8 cellular contexts compared by ENCODE assay signal in the genomic region with DNA sequence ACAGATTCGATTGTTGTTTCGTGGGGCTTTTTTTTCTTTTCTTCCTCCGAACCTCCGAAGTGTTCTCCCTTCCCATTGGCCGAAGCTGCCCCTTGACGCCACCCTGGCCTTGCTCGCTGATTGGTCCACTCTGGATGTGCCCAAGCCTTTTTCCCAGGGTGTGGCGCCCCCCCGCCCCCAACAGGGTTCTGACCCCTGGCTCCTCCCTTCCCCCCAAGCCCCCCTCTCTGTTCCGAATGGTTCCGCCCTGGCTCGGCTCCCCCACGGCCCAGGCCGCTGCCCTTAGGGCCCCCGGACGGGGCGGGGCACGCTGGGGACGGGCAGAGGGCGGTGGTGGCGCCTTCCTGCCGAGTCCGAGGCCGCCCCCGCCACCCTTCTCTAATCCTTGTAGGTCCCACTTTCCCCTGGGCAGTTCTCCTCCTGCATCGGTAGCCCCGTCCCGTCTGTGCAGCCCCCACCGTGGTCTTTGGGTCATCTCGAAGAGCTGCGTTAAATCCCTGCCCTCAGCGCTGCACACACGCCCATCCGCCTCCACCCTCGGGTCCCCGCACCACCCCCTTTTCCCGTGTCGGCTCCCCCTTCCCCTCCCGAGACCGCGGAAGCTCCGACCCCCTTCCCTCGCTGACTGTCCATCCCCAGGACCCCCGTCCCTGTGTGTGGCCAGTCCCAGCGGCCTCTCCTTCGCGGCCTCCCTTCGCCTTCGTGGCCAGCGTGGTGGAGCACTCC. TPM values are rescaled to one million over a fixed set of nuclear protein-coding genes. Genes with fewer than 3 reads are reported as not detected.
A peak's percentile ranks its signal among the peaks of the same experiment; 100 is the strongest.
DNase-seq lines count a peak whose midpoint lies in the region; ATAC-seq and TF ChIP-seq lines count a peak whose summit lies in the region.

No MANE protein-coding gene starts in this region.

- intact Hi-C loops in Right ventricle myocardium inferior (cut with DNase I), result loop anchor here (1.0 kb wide), 1 partner anchor 51 kb away; the partner anchor contains the start of gene BCORL1

- no peak for TF ChIP-seq CTCF in omental fat pad (IDR thresholded peaks at IDR 0.05)
- TF ChIP-seq CTCF in type B pancreatic cell (conservative IDR thresholded peaks at IDR 0.05), result no peak

- H3K4me1 Mint-ChIP-seq in activated naive CD8-positive, alpha-beta T cell treated with anti-CD3 and anti-CD28 coated beads, Interleukin-2, amount 10 ng/mL, durations not matched to agents 7 days and 5 days, result peaks cover 2% of the 10 kb centered on the region
- H3K4me1 Mint-ChIP-seq in type B pancreatic cell (ENCODE audit: unreplicated experiment), result no peaks in the 10 kb centered on the region

- ATAC-seq in GM21528 (IDR thresholded peaks at IDR 0.05; ENCODE audit: low FRiP score, unreplicated experiment) (peak; percentile 59), Right ventricle myocardium inferior (peak; percentile 96), omental fat pad (ENCODE audit: low FRiP score) (peak; percentile 83)
- peak; percentile 65 for ATAC-seq in activated naive CD8-positive, alpha-beta T cell treated with anti-CD3 and anti-CD28 coated beads, Interleukin-2, amount 10 ng/mL, durations not matched to agents 7 days and 5 days (ENCODE audit: low read depth)

- WGBS in HUES64, result under 1% methylated on average over 47 of the region's 50 CpGs

- H3K27me3 ChIP-seq in HUES64 (ENCODE audit: insufficient read depth, low read length), result peaks cover 40% of the 10 kb centered on the region

- peaks cover 3% of the 10 kb centered on the region for H3K36me3 Mint-ChIP-seq in activated naive CD8-positive, alpha-beta T cell treated with anti-CD3 and anti-CD28 coated beads, Interleukin-2, amount 10 ng/mL, durations not matched to agents 7 days and 5 days
- peaks cover 3% of the 10 kb centered on the region for H3K36me3 Mint-ChIP-seq in type B pancreatic cell

- H3K27ac ChIP-seq in HUES64 (ENCODE audit: low read depth, low read length), result peak overlapping the region; percentile 42; the same call in 1 of the 2 replicates

- H3K9me3 ChIP-seq in HUES64 (ENCODE audit: insufficient read depth, low read depth, low read length), result no peaks in the 10 kb centered on the region

- no peaks in the 10 kb centered on the region for H3K9me3 Mint-ChIP-seq in activated naive CD8-positive, alpha-beta T cell treated with anti-CD3 and anti-CD28 coated beads, Interleukin-2, amount 10 ng/mL, durations not matched to agents 7 days and 5 days
- no peaks in the 10 kb centered on the region for H3K9me3 Mint-ChIP-seq in type B pancreatic cell

- peaks cover 27% of the 10 kb centered on the region for H3K36me3 ChIP-seq in HUES64 (ENCODE audit: insufficient read depth, low read length)

- peak overlapping the region; percentile 71 for H3K4me3 ChIP-seq in HUES64 (ENCODE audit: low read length)

- peak overlapping the region; percentile 77 for H3K9ac ChIP-seq in HUES64 (ENCODE audit: low read depth, low read length)

- peaks cover 6% of the 10 kb centered on the region for H3K27me3 Mint-ChIP-seq in activated naive CD8-positive, alpha-beta T cell treated with anti-CD3 and anti-CD28 coated beads, Interleukin-2, amount 10 ng/mL, durations not matched to agents 7 days and 5 days
- H3K27me3 Mint-ChIP-seq in type B pancreatic cell, result peaks cover 28% of the 10 kb centered on the region

- peak overlapping the region; percentile 82 for H3K4me3 Mint-ChIP-seq in activated naive CD8-positive, alpha-beta T cell treated with anti-CD3 and anti-CD28 coated beads, Interleukin-2, amount 10 ng/mL, durations not matched to agents 7 days and 5 days
- peak overlapping the region; percentile 94 for H3K4me3 Mint-ChIP-seq in type B pancreatic cell

- peak overlapping the region; percentile 94 for H3K27ac Mint-ChIP-seq in activated naive CD8-positive, alpha-beta T cell treated with anti-CD3 and anti-CD28 coated beads, Interleukin-2, amount 10 ng/mL, durations not matched to agents 7 days and 5 days
- peak overlapping the region; percentile 97 for H3K27ac Mint-ChIP-seq in type B pancreatic cell

- peaks cover 4% of the 10 kb centered on the region; the same call in 1 of the 2 replicates for H3K4me1 ChIP-seq in HUES64 (ENCODE audit: insufficient read depth, low read length)

- POLR2A ChIA-PET in activated naive CD8-positive, alpha-beta T cell treated with anti-CD3 and anti-CD28 coated beads, Interleukin-2, amount 10 ng/mL, durations not matched to agents 7 days and 5 days (lab: Charles Lee), result interaction anchor here (0.7 to 1.4 kb wide), 4 partner anchors 30 to 131 kb away, joined by 3 to 6 read pairs (median 3); no protein-coding TSS in a partner anchor

- DNase-seq in DMS53 treated with DMSO at 0.1 percent for 48 hours (lab: John Stamatoyannopoulos, UW; ENCODE audit: unreplicated experiment), result peak; percentile 71
- DNase-seq in SHP77 treated with DMSO at 0.1 percent for 48 hours (lab: John Stamatoyannopoulos, UW), result peak; percentile 4
- DNase-seq in activated naive CD8-positive, alpha-beta T cell treated with anti-CD3 and anti-CD28 coated beads, Interleukin-2, amount 10 ng/mL, durations not matched to agents 7 days and 5 days, result peak; percentile 71
- peak; percentile 95 for DNase-seq in Right ventricle myocardium inferior (ENCODE audit: missing footprints)
- peak; percentile 54 for DNase-seq in omental fat pad (ENCODE audit: low spot score)
- DNase-seq in type B pancreatic cell (ENCODE audit: extremely low spot score, unreplicated experiment), result peak; percentile 89

RNA-seq across cellular contexts. Expression of gene UTP14A, which starts 25.6 kb away (rescaled TPM):
- 24.5 TPM for polyA plus RNA-seq in HUES64 (2013, experiment 1 of 2)
- 18.1 TPM for polyA plus RNA-seq in HUES64 (2013, experiment 2 of 2)
- total RNA-seq in activated naive CD8-positive, alpha-beta T cell treated with anti-CD3 and anti-CD28 coated beads, Interleukin-2, amount 10 ng/mL, durations not matched to agents 7 days and 5 days, result 10 to 100 TPM; 20.8 to 21.0 TPM
- 6.9 TPM for total RNA-seq in Right ventricle myocardium inferior
- total RNA-seq in omental fat pad, result 10 to 100 TPM; 12.5 to 31.6 (median 16.2) TPM
- 21.9 and 22.4 TPM in 2 replicates for total RNA-seq in type B pancreatic cell (ENCODE audit: low replicate concordance)

RNA-seq across cellular contexts. Expression of gene BCORL1, which starts 50.9 kb away (rescaled TPM):
- polyA plus RNA-seq in HUES64 (2013, experiment 1 of 2), result 4.1 TPM
- 7.0 TPM for polyA plus RNA-seq in HUES64 (2013, experiment 2 of 2)
- total RNA-seq in activated naive CD8-positive, alpha-beta T cell treated with anti-CD3 and anti-CD28 coated beads, Interleukin-2, amount 10 ng/mL, durations not matched to agents 7 days and 5 days, result 10 to 100 TPM; 14.3 to 15.4 TPM
- total RNA-seq in Right ventricle myocardium inferior (11.3 TPM), omental fat pad (1 to 10 TPM; 4.9 to 8.0 (median 5.2) TPM), type B pancreatic cell (ENCODE audit: low replicate concordance) (20.9 and 24.0 TPM in 2 replicates)

Comparison
In these comparisons a context has a peak if more than half of its experiments do, and no peak if none do; other contexts are left out.
1. Peak in every context shown above with its lines: DNase-seq, ATAC-seq, H3K4me3 ChIP-seq and H3K27ac ChIP-seq.
2. DNase-seq: peak in every context shown above with its lines; median percentile 95 in Right ventricle myocardium inferior; 89 in type B pancreatic cell; 71 in DMS53 treated with DMSO at 0.1 percent for 48 hours; 71 in activated naive CD8-positive, alpha-beta T cell treated with anti-CD3 and anti-CD28 coated beads, Interleukin-2, amount 10 ng/mL, durations not matched to agents 7 days and 5 days; 54 in omental fat pad; 4 in SHP77 treated with DMSO at 0.1 percent for 48 hours.